ENCODE assay signal across 19 cellular contexts in genomic region chr15:71746719-71747118, GRCh38.
A peak's percentile ranks its signal among the peaks of the same experiment; 100 is the strongest.
DNase-seq lines count a peak whose midpoint lies in the region; ATAC-seq, FAIRE-seq and TF ChIP-seq lines count a peak whose summit lies in the region.
"Had no signal": no experiment of that assay in that cellular context is flagged by ENCODE, and none has a peak within 500 bp of the region (broad histone marks: within the 10 kb centered on the region; RNA-seq: fewer than 3 reads in every experiment).

No MANE protein-coding gene starts in this region.

- H3K27me3 Mint-ChIP-seq in activated T-cell treated with anti-CD3 and anti-CD28 coated beads, Interleukin-2, amount 50 U/mL, for 4 hours (ENCODE audit: low read depth) = peaks cover 10% of the 10 kb centered on the region

- FAIRE-seq in urothelium cell line (lab: Jason Lieb, UNC) = no peak
- FAIRE-seq: GM12892 had no signal

- no peaks in the 10 kb centered on the region for H3K36me3 Mint-ChIP-seq in activated T-cell treated with anti-CD3 and anti-CD28 coated beads, Interleukin-2, amount 50 U/mL, for 4 hours (ENCODE audit: insufficient read depth)

- H3K9ac ChIP-seq in colonic mucosa (ENCODE audit: low read depth in 2 of 2, low read length in 2 of 2) = peak overlapping the region in 1 of 2 donors; percentile 48

- H3K27ac ChIP-seq in colonic mucosa = no peak overlapping the region
- H3K27ac ChIP-seq: suprapubic skin had no signal

- no peaks in the 10 kb centered on the region for H3K9me3 Mint-ChIP-seq in activated T-cell treated with anti-CD3 and anti-CD28 coated beads, Interleukin-2, amount 50 U/mL, for 4 hours
- H3K9me3 Mint-ChIP-seq: CD4-positive, alpha-beta T cell; neural crest cell had no signal

- no peaks in the 10 kb centered on the region for H3K4me1 ChIP-seq in colonic mucosa
- H3K4me1 ChIP-seq: suprapubic skin had no signal

- no peak overlapping the region for H3K4me3 Mint-ChIP-seq in activated T-cell treated with anti-CD3 and anti-CD28 coated beads, Interleukin-2, amount 50 U/mL, for 4 hours
- H3K4me3 Mint-ChIP-seq: CD4-positive, alpha-beta T cell; neural crest cell had no signal

- DNase-seq in DMS153 (lab: John Stamatoyannopoulos, UW) (peak; percentile 44), DMS153 treated with DMSO at 0.1 percent for 48 hours (lab: John Stamatoyannopoulos, UW; ENCODE audit: unreplicated experiment) (no peak), NCI-H2196 treated with DMSO at 0.1 percent for 48 hours (lab: John Stamatoyannopoulos, UW; ENCODE audit: unreplicated experiment) (peak; percentile 43), colonic mucosa (peak; percentile 29), urothelium cell line (ENCODE audit: low spot score) (peak; percentile 20), anterior cingulate cortex (lab: John Stamatoyannopoulos, UW) (no peak)
- DNase-seq in activated T-cell treated with anti-CD3 and anti-CD28 coated beads, Interleukin-2, amount 50 U/mL, for 4 hours = no peak
- DNase-seq in stimulated activated CD8-positive, alpha-beta memory T cell treated with anti-CD3 and anti-CD28 coated beads, Interleukin-4, amount 100 ng/mL, for 48 hours = no peak
- DNase-seq: 8988T; CD4-positive, alpha-beta T cell; erythroblast; head of caudate nucleus; islet precursor cell; NCI-H1436 treated with DMSO at 0.1 percent for 48 hours; NCI-H774 had no signal

- TF ChIP-seq CTCF in colonic mucosa (IDR thresholded peaks at IDR 0.05) = no peak

- no peaks in the 10 kb centered on the region for H3K36me3 ChIP-seq in colonic mucosa

- ATAC-seq in activated T-cell treated with anti-CD3 and anti-CD28 coated beads, Interleukin-2, amount 50 U/mL, for 4 hours = no peak
- ATAC-seq: activated CD4-positive, CD25-positive, alpha-beta regulatory T cell treated with anti-CD3 and anti-CD28 coated beads, Interleukin-2, amount 50 U/mL, for 24 hours had no signal

- H3K4me1 Mint-ChIP-seq in activated T-cell treated with anti-CD3 and anti-CD28 coated beads, Interleukin-2, amount 50 U/mL, for 4 hours (ENCODE audit: low read depth) = no peaks in the 10 kb centered on the region
- H3K4me1 Mint-ChIP-seq: neural crest cell had no signal

- H3K9me3 ChIP-seq in colonic mucosa = no peaks in the 10 kb centered on the region
- H3K9me3 ChIP-seq: suprapubic skin had no signal

- intact Hi-C loops in colonic mucosa (cut with DNase I) = no loop called here

- H3K4me3 ChIP-seq in colonic mucosa = no peak overlapping the region
- H3K4me3 ChIP-seq: suprapubic skin had no signal

- no peaks in the 10 kb centered on the region for H3K27me3 ChIP-seq in colonic mucosa
- H3K27me3 ChIP-seq: suprapubic skin had no signal

Comparison
In these comparisons a context has a peak if more than half of its experiments do, and no peak if none do; other contexts are left out.
1. DNase-seq: peak in DMS153 (single experiment), NCI-H2196 treated with DMSO at 0.1 percent for 48 hours (single experiment), colonic mucosa (single experiment) and urothelium cell line (single experiment); none in DMS153 treated with DMSO at 0.1 percent for 48 hours (single experiment), activated T-cell treated with anti-CD3 and anti-CD28 coated beads, Interleukin-2, amount 50 U/mL, for 4 hours (single experiment), stimulated activated CD8-positive, alpha-beta memory T cell treated with anti-CD3 and anti-CD28 coated beads, Interleukin-4, amount 100 ng/mL, for 48 hours (single experiment) and anterior cingulate cortex (0 of 58).